ENCODE assay signal across 14 cellular contexts in genomic region chr6:135586844-135587243, GRCh38.
A peak's percentile ranks its signal among the peaks of the same experiment; 100 is the strongest.
DNase-seq lines count a peak whose midpoint lies in the region; ATAC-seq and TF ChIP-seq lines count a peak whose summit lies in the region.
"Had no signal": no experiment of that assay in that cellular context is flagged by ENCODE, and none has a peak within 500 bp of the region (broad histone marks: within the 10 kb centered on the region; RNA-seq: fewer than 3 reads in every experiment).

No MANE protein-coding gene starts in this region.

- ATAC-seq in HG03097 (IDR thresholded peaks at IDR 0.05; ENCODE audit: low FRiP score, unreplicated experiment) = peak; percentile 62
- ATAC-seq in activated CD8-positive, alpha-beta T cell treated with anti-CD3 and anti-CD28 coated beads for 36 hours = peak; percentile 75
- no peak for ATAC-seq in GM19397 (IDR thresholded peaks at IDR 0.05; ENCODE audit: unreplicated experiment)
- no peak for ATAC-seq in HG03095 (IDR thresholded peaks at IDR 0.05; ENCODE audit: unreplicated experiment)

- peaks cover 19% of the 10 kb centered on the region for H3K9me3 Mint-ChIP-seq in activated CD8-positive, alpha-beta T cell treated with anti-CD3 and anti-CD28 coated beads for 36 hours
- H3K9me3 Mint-ChIP-seq: endodermal cell, neural crest cell had no signal

- intact Hi-C loops in activated CD8-positive, alpha-beta T cell treated with anti-CD3 and anti-CD28 coated beads for 36 hours (cut with micrococcal nuclease) = loop anchor here (5.0 kb wide), 1 partner anchor 55 kb away; no protein-coding TSS in a partner anchor

- POLR2A ChIA-PET in activated CD8-positive, alpha-beta T cell treated with anti-CD3 and anti-CD28 coated beads for 36 hours (lab: Charles Lee) = interaction anchor here (0.6 to 1.2 kb wide), 3 partner anchors 10 to 216 kb away, joined by 3 read pairs; no protein-coding TSS in a partner anchor

- DNase-seq in NCI-H748 (lab: John Stamatoyannopoulos, UW; ENCODE audit: unreplicated experiment) = peak; percentile 35
- no peak for DNase-seq in NCI-H748 treated with DMSO at 0.1 percent for 48 hours (lab: John Stamatoyannopoulos, UW)
- peak; percentile 72 for DNase-seq in activated CD8-positive, alpha-beta T cell treated with anti-CD3 and anti-CD28 coated beads for 36 hours
- DNase-seq in renal cortical epithelial cell (ENCODE audit: low read depth) = peak; percentile 38
- DNase-seq in superior temporal gyrus (ENCODE audit: extremely low spot score) = no peak
- DNase-seq: endodermal cell; NCI-H1694 treated with DMSO at 0.1 percent for 48 hours; SK-N-SH; stimulated activated CD4-positive, alpha-beta T cell treated with anti-CD3 and anti-CD28 coated beads, Interleukin-1b, Interleukin-23, amount 100 ng/mL, for 48 hours; tibial artery had no signal

- peaks cover 39% of the 10 kb centered on the region for H3K4me1 Mint-ChIP-seq in activated CD8-positive, alpha-beta T cell treated with anti-CD3 and anti-CD28 coated beads for 36 hours (ENCODE audit: low read depth)
- H3K4me1 Mint-ChIP-seq: endodermal cell, neural crest cell had no signal

- no peaks in the 10 kb centered on the region for H3K27me3 Mint-ChIP-seq in activated CD8-positive, alpha-beta T cell treated with anti-CD3 and anti-CD28 coated beads for 36 hours

- no peak for TF ChIP-seq CTCF in activated CD8-positive, alpha-beta T cell treated with anti-CD3 and anti-CD28 coated beads for 36 hours (IDR thresholded peaks at IDR 0.05)

- CTCF ChIA-PET in activated CD8-positive, alpha-beta T cell treated with anti-CD3 and anti-CD28 coated beads for 36 hours (lab: Charles Lee) = interaction anchor here (1.1 to 2.3 kb wide), 6 partner anchors 9 to 323 kb away, joined by 3 to 8 read pairs (median 5); no protein-coding TSS in a partner anchor

- no peak overlapping the region for H3K4me3 Mint-ChIP-seq in activated CD8-positive, alpha-beta T cell treated with anti-CD3 and anti-CD28 coated beads for 36 hours
- H3K4me3 Mint-ChIP-seq: endodermal cell, neural crest cell had no signal

- H3K36me3 Mint-ChIP-seq in activated CD8-positive, alpha-beta T cell treated with anti-CD3 and anti-CD28 coated beads for 36 hours (ENCODE audit: low read depth) = peaks cover 29% of the 10 kb centered on the region

- H3K27ac Mint-ChIP-seq in activated CD8-positive, alpha-beta T cell treated with anti-CD3 and anti-CD28 coated beads for 36 hours = peak overlapping the region; percentile 80
- H3K27ac Mint-ChIP-seq: endodermal cell had no signal

Comparison
In these comparisons a context has a peak if more than half of its experiments do, and no peak if none do; other contexts are left out.
1. DNase-seq: peak in NCI-H748 (single experiment), activated CD8-positive, alpha-beta T cell treated with anti-CD3 and anti-CD28 coated beads for 36 hours (single experiment) and renal cortical epithelial cell (single experiment); none in NCI-H748 treated with DMSO at 0.1 percent for 48 hours (single experiment) and superior temporal gyrus (single experiment).
2. ATAC-seq: peak in HG03097 (single experiment) and activated CD8-positive, alpha-beta T cell treated with anti-CD3 and anti-CD28 coated beads for 36 hours (single experiment); none in GM19397 (single experiment) and HG03095 (single experiment).